Comparison of ENCODE assay signal across 17 cellular contexts in genomic region chr11:66624450-66624849, GRCh38. TPM values are rescaled to one million over a fixed set of nuclear protein-coding genes. Genes with fewer than 3 reads are reported as not detected.
DNase-seq lines count a peak whose midpoint lies in the region; ATAC-seq and TF ChIP-seq lines count a peak whose summit lies in the region.
"Had no signal": no experiment of that assay in that cellular context is flagged by ENCODE, and none has a peak within 500 bp of the region (broad histone marks: within the 10 kb centered on the region; RNA-seq: fewer than 3 reads in every experiment).

No MANE protein-coding gene starts in this region.

- no peak for ATAC-seq in natural killer cell
- no peak for ATAC-seq in GM18505 (IDR thresholded peaks at IDR 0.05; ENCODE audit: unreplicated experiment)

- no peak for TF ChIP-seq CTCF in Loucy (conservative IDR thresholded peaks at IDR 0.05; ENCODE audit: low read length)
- TF ChIP-seq CTCF in esophagus muscularis mucosa (IDR thresholded peaks at IDR 0.05) = no peak
- no peak for TF ChIP-seq CTCF in natural killer cell (IDR thresholded peaks at IDR 0.05)

- H2AFZ ChIP-seq in Loucy (ENCODE audit: low read length) = no peak overlapping the region

- H3K36me3 Mint-ChIP-seq in natural killer cell = no peaks in the 10 kb centered on the region

- no peak overlapping the region for H3K9ac ChIP-seq in Loucy (ENCODE audit: low read depth, low read length, poor library complexity, severe bottlenecking)

- no peaks in the 10 kb centered on the region for H3K9me2 ChIP-seq in Loucy (replicated peaks; ENCODE audit: low read depth, low read length)

- H4K20me1 ChIP-seq in Loucy (ENCODE audit: insufficient read depth, low read length, poor library complexity, severe bottlenecking) = peaks cover 98% of the 10 kb centered on the region

- peaks cover 100% of the 10 kb centered on the region for H3K79me2 ChIP-seq in Loucy (ENCODE audit: insufficient read depth, low read length)

- no peaks in the 10 kb centered on the region for H3K9me3 Mint-ChIP-seq in natural killer cell
- H3K9me3 Mint-ChIP-seq: nephron had no signal

- H3K4me1 ChIP-seq in Loucy (ENCODE audit: insufficient read depth, low read length, poor library complexity, severe bottlenecking) (peaks cover 35% of the 10 kb centered on the region), esophagus muscularis mucosa (peaks cover 54 to 97% (median 74%) of the 10 kb centered on the region in 4 donors)

- peak overlapping the region; percentile 77 for H3K4me2 ChIP-seq in Loucy (ENCODE audit: low read depth, low read length, poor library complexity, severe bottlenecking)

- H3K27me3 Mint-ChIP-seq in natural killer cell (ENCODE audit: low read depth in 2 of 2) = no peaks in the 10 kb centered on the region

- H3F3A ChIP-seq in Loucy (ENCODE audit: low read depth) = no peaks in the 10 kb centered on the region

- H3K9me3 ChIP-seq in Loucy (ENCODE audit: insufficient read depth, low read depth, low read length) = no peaks in the 10 kb centered on the region
- no peaks in the 10 kb centered on the region for H3K9me3 ChIP-seq in esophagus muscularis mucosa

- WGBS in esophagus muscularis mucosa = 83% methylated on average over 16 of the region's 16 CpGs

- peaks cover 55 to 73% of the 10 kb centered on the region in 2 donors for H3K4me1 Mint-ChIP-seq in natural killer cell

- no peak overlapping the region for H3K4me3 ChIP-seq in Loucy (ENCODE audit: low read length, poor library complexity, severe bottlenecking)
- no peak overlapping the region for H3K4me3 ChIP-seq in esophagus muscularis mucosa

- TF ChIP-seq POLR2A in esophagus muscularis mucosa (IDR thresholded peaks at IDR 0.05; ENCODE audit: low read depth) = no peak
- TF ChIP-seq POLR2A in GM18505 (IDR thresholded peaks at IDR 0.05; ENCODE audit: borderline replicate concordance, extremely low read depth, insufficient read depth, insufficient read length) = no peak

- H3K27ac Mint-ChIP-seq in natural killer cell = peak overlapping the region in 1 of 2 donors; percentile 71
- H3K27ac Mint-ChIP-seq: nephron had no signal

- peak overlapping the region; percentile 17 for H3K4me3 Mint-ChIP-seq in natural killer cell
- H3K4me3 Mint-ChIP-seq: nephron had no signal

- H3K36me3 ChIP-seq in Loucy (ENCODE audit: insufficient read depth, low read length) = peaks cover 77% of the 10 kb centered on the region
- H3K36me3 ChIP-seq in esophagus muscularis mucosa = peaks cover 37 to 75% (median 60%) of the 10 kb centered on the region in 4 donors

- DNase-seq in esophagus muscularis mucosa (ENCODE audit: extremely low spot score) (no peak), natural killer cell (no peak), SK-N-DZ (ENCODE audit: low spot score) (no peak)
- DNase-seq in stimulated activated CD4-positive, alpha-beta T cell treated with anti-CD3 and anti-CD28 coated beads, Interleukin-1b, Interleukin-23, amount 100 ng/mL, for 48 hours = no peak
- DNase-seq: activated CD4-positive, alpha-beta T cell treated with anti-CD3 and anti-CD28 coated beads, Interleukin-2, amount 50 U/mL, for 4 hours; activated CD4-positive, CD25-positive, alpha-beta regulatory T cell; activated gamma-delta T cell; NCI-H2029 treated with DMSO at 0.1 percent for 48 hours; NCI-H2227 treated with DMSO at 0.1 percent for 48 hours; OCI-M1; stimulated activated CD4-positive, alpha-beta T cell treated with anti-CD3 and anti-CD28 coated beads, Interleukin-4, amount 100 ng/mL, for 4 hours; stimulated activated naive CD4-positive, alpha-beta T cell treated with Interleukin-2 at 50 U/mL for 16 hours had no signal

- H3K27me3 ChIP-seq in Loucy (ENCODE audit: insufficient read depth, low read length, poor library complexity, severe bottlenecking) = no peaks in the 10 kb centered on the region
- H3K27me3 ChIP-seq in esophagus muscularis mucosa = no peaks in the 10 kb centered on the region

- intact Hi-C loops in esophagus muscularis mucosa (cut with DNase I) (no loop called here), natural killer cell (cut with micrococcal nuclease) (no loop called here)

- TF ChIP-seq EP300 in esophagus muscularis mucosa (IDR thresholded peaks at IDR 0.05) = no peak

- peak overlapping the region; percentile 92 to 99 (median 99) for H3K27ac ChIP-seq in esophagus muscularis mucosa (replicated peaks in 1 of 4)
- H3K27ac ChIP-seq: epithelial cell of prostate had no signal

RNA-seq across cellular contexts. Expression of gene RBM14, which starts 8.0 kb away (rescaled TPM):
- total RNA-seq in esophagus muscularis mucosa = 10 to 100 TPM; 30.5 to 41.7 (median 34.9) TPM
- 100 to 1,000 TPM; 289 to 325 (median 307) TPM for total RNA-seq in natural killer cell
- 66.3 and 79.2 TPM in 2 replicates for polyA plus RNA-seq in SK-N-DZ (2014; cell fraction: cytosol; rRNA removed)
- polyA plus RNA-seq in SK-N-DZ (2014; cell fraction: nucleus; rRNA removed) = 76.0 and 111 TPM in 2 replicates

RNA-seq across cellular contexts. Expression of gene RBM4, which starts 14.1 kb away (rescaled TPM):
- total RNA-seq in esophagus muscularis mucosa = 100 to 1,000 TPM in 1 of 4 donors, 10 to 100 TPM in 3; 82.2 to 101 (median 90.2) TPM
- 100 to 1,000 TPM; 219 to 241 (median 224) TPM for total RNA-seq in natural killer cell
- 251 and 299 TPM in 2 replicates for polyA plus RNA-seq in SK-N-DZ (2014; cell fraction: cytosol; rRNA removed)
- polyA plus RNA-seq in SK-N-DZ (2014; cell fraction: nucleus; rRNA removed) = 126 and 151 TPM in 2 replicates

RNA-seq across cellular contexts. Expression of gene CCS, which starts 31.5 kb away (rescaled TPM):
- total RNA-seq in esophagus muscularis mucosa = 10 to 100 TPM; 27.8 to 50.7 (median 34.8) TPM
- 10 to 100 TPM; 27.1 to 35.6 (median 32.4) TPM for total RNA-seq in natural killer cell
- 17.6 and 24.3 TPM in 2 replicates for polyA plus RNA-seq in SK-N-DZ (2014; cell fraction: cytosol; rRNA removed)
- polyA plus RNA-seq in SK-N-DZ (2014; cell fraction: nucleus; rRNA removed) = 55.0 and 63.9 TPM in 2 replicates

RNA-seq across cellular contexts. Expression of gene CCDC87, which starts 31.6 kb away (rescaled TPM):
- total RNA-seq in esophagus muscularis mucosa (under 1 TPM; 0.17 to 0.83 (median 0.46) TPM), natural killer cell (under 1 TPM; 0.40 to 0.68 (median 0.49) TPM)
- polyA plus RNA-seq in SK-N-DZ (2014; cell fraction: cytosol; rRNA removed) = 0.10 and 0.50 TPM in 2 replicates
- 0.24 TPM in 1 of 2 replicates, not detected in the other for polyA plus RNA-seq in SK-N-DZ (2014; cell fraction: nucleus; rRNA removed)
- total RNA-seq: MCF 10A had no signal

RNA-seq across cellular contexts. Expression of gene RBM4B, which starts 53.2 kb away (rescaled TPM):
- total RNA-seq in esophagus muscularis mucosa = 10 to 100 TPM; 10.3 to 13.2 (median 12.2) TPM
- total RNA-seq in natural killer cell = 10 to 100 TPM; 11.1 to 23.0 (median 12.4) TPM
- polyA plus RNA-seq in SK-N-DZ (2014; cell fraction: cytosol; rRNA removed) = 56.1 and 58.2 TPM in 2 replicates
- 101 and 117 TPM in 2 replicates for polyA plus RNA-seq in SK-N-DZ (2014; cell fraction: nucleus; rRNA removed)

Comparison
In these comparisons a context has a peak if more than half of its experiments do, and no peak if none do; other contexts are left out.
1. RNA of gene RBM14, which starts 8.0 kb away (total RNA-seq): 289 to 325 TPM in natural killer cell; 30.5 to 41.7 TPM in esophagus muscularis mucosa; every median in the first group is over 4 times any median in the second.